Comparison of ENCODE assay signal across 21 cellular contexts in the genomic region with DNA sequence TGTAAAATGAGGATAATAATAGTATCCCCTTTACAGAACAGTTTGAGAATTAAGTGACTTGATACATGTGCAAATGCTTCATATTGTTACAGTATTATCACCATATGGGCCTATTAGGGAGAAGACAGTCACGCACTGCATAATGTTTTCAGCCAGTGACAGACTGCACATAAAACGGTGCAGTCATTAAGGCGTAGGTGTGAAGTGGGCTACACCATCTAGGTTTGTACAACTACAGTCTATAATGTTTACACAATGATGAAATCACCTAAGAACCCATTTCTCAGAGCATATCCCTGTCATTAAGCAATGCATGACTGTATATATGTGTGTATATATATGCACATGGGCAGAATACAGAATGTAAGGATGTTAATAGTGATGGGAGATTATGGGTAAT.
"Had no signal": no experiment of that assay in that cellular context is flagged by ENCODE, and none has a peak within 500 bp of the region (broad histone marks: within the 10 kb centered on the region; RNA-seq: fewer than 3 reads in every experiment).

No MANE protein-coding gene starts in this region.

- ATAC-seq: activated T-cell treated with anti-CD3 and anti-CD28 coated beads, Interleukin-2, amount 50 U/mL, for 72 hours; left lung; lower lobe of right lung; naive thymus-derived CD8-positive, alpha-beta T cell; stimulated activated memory B cell treated with anti-CD40 and anti-IgM and Interleukin-4, amounts not matched to agents 10 μg/mL and 1 μg/mL and 100 μg/mL, for 72 hours; stimulated activated naive CD8-positive, alpha-beta T cell treated with anti-CD3 and anti-CD28 coated beads, Interleukin-15, amount 100 ng/mL, for 72 hours had no signal

- DNase-seq: activated CD4-positive, alpha-beta T cell treated with anti-CD3 and anti-CD28 coated beads for 4 hours; activated CD4-positive, alpha-beta T cell treated with anti-CD3 and anti-CD28 coated beads, Interleukin-2, amount 50 U/mL, for 4 hours; activated naive CD4-positive, alpha-beta T cell treated with Interleukin-2 at 50 U/mL for 16 hours; activated T-cell treated with anti-CD3 and anti-CD28 coated beads for 4 hours; activated T-cell treated with anti-CD3 and anti-CD28 coated beads, Interleukin-2, amount 50 U/mL, for 72 hours; anterior cingulate cortex; dermis blood vessel endothelial cell; effector CD4-positive, alpha-beta T cell; kidney glomerular epithelial cell; left lung; lower lobe of right lung; mesenchymal stem cell; naive thymus-derived CD8-positive, alpha-beta T cell; occipital lobe; stimulated activated CD4-positive, alpha-beta T cell treated with anti-CD3 and anti-CD28 coated beads, Interleukin-1b, Interleukin-23, amount 100 ng/mL, for 48 hours; stimulated activated CD4-positive, alpha-beta T cell treated with anti-CD3 and anti-CD28 coated beads, Interleukin-4, amount 100 ng/mL, for 4 hours; stimulated activated CD8-positive, alpha-beta memory T cell treated with anti-CD3 and anti-CD28 coated beads, Interleukin-4, amount 100 ng/mL, for 48 hours; stimulated activated naive CD8-positive, alpha-beta T cell treated with anti-CD3 and anti-CD28 coated beads, Interleukin-15, amount 100 ng/mL, for 72 hours; thyroid gland; upper lobe of left lung had no signal
